ENCODE assay signal across 1 cellular context in genomic region chr16:11742041-11742535, GRCh38.
TF ChIP-seq lines count a peak whose summit lies in the region.

No MANE protein-coding gene starts in this region.

TF ChIP-seq in SK-N-SH treated with all-trans-retinoic acid at 6 μM for 48 hours, 23 proteins besides CTCF, POLR2A, EP300 and RAD21 (continued from another document):
- TF ChIP-seq CREB5 (CRISPR knock-in tag; IDR thresholded peaks at IDR 0.05; ENCODE audit: low read depth): no peak
- TF ChIP-seq TSHZ2 (CRISPR knock-in tag; IDR thresholded peaks at IDR 0.05): no peak
